14 cellular contexts compared by ENCODE assay signal in the genomic region with DNA sequence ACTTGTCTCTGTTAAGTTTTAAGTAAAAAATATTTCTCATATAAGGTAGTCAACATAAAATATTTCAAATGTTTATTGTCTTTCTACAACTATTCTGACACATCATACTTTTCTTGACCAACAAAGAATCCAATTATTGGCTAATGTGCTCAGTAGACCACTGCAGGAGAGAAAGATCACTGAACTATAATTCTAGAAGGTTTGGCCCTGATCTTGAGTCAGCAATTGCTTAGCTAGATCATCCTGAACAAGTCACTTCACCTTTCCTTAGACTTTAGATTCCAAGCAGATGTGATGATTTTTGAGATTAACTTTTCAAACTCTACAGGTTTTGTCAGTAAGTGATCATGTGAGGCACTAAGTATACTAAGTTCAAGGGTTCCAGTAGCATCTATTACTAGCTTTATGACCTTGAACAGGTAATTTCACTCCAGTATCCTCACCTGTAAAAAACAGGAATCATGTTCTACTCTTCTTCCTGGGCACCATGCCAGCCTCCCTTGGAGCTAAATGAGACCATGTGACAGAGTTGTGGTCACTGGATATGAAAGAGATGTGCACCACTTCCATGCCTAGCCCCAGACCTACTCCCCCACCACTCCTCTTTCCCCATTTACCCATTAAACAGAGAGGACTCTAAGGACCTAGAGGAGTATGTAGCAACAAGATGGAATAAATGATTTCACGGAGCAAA. TPM values are rescaled to one million over a fixed set of nuclear protein-coding genes. Genes with fewer than 3 reads are reported as not detected.
DNase-seq lines count a peak whose midpoint lies in the region; ATAC-seq and TF ChIP-seq lines count a peak whose summit lies in the region.
"Had no signal": no experiment of that assay in that cellular context is flagged by ENCODE, and none has a peak within 500 bp of the region (broad histone marks: within the 10 kb centered on the region; RNA-seq: fewer than 3 reads in every experiment).

No MANE protein-coding gene starts in this region.

- H3K36me3 Mint-ChIP-seq in CD4-positive, alpha-beta memory T cell, result peaks cover 2 to 3% of the 10 kb centered on the region in 2 donors
- no peaks in the 10 kb centered on the region for H3K36me3 Mint-ChIP-seq in activated T-cell treated with anti-CD3 and anti-CD28 coated beads, Interleukin-2, amount 50 U/mL, for 24 hours (ENCODE audit: low read depth)

- no peak overlapping the region for H3K4me3 Mint-ChIP-seq in CD4-positive, alpha-beta memory T cell
- no peak overlapping the region for H3K4me3 Mint-ChIP-seq in activated T-cell treated with anti-CD3 and anti-CD28 coated beads, Interleukin-2, amount 50 U/mL, for 24 hours
- H3K4me3 Mint-ChIP-seq: activated CD4-positive, alpha-beta T cell treated with anti-CD3 and anti-CD28 coated beads for 36 hours had no signal

- TF ChIP-seq CTCF in Panc1 (IDR thresholded peaks at IDR 0.05), result no peak
- TF ChIP-seq CTCF in hepatocyte (IDR thresholded peaks at IDR 0.05; ENCODE audit: poor library complexity), result no peak

- peak; percentile 88 for DNase-seq in DMS79 treated with DMSO at 0.1 percent for 48 hours (lab: John Stamatoyannopoulos, UW)
- peak; percentile 62 for DNase-seq in NCI-H128 (lab: John Stamatoyannopoulos, UW; ENCODE audit: unreplicated experiment)
- DNase-seq in Panc1 (ENCODE audit: low read depth, low spot score), result no peak
- DNase-seq in hepatocyte (ENCODE audit: low spot score), result peak; percentile 6
- no peak for DNase-seq in CD4-positive, alpha-beta memory T cell
- no peak for DNase-seq in activated T-cell treated with anti-CD3 and anti-CD28 coated beads, Interleukin-2, amount 50 U/mL, for 24 hours
- DNase-seq: activated CD4-positive, alpha-beta T cell treated with anti-CD3 and anti-CD28 coated beads for 36 hours; activated effector memory CD4-positive, alpha-beta T cell treated with anti-CD3 and anti-CD28 coated beads, Interleukin-2, amount 50 U/mL, for 16 hours; MM.1S; SIG-M5 had no signal

- no peaks in the 10 kb centered on the region for H3K79me2 ChIP-seq in hepatocyte

- H3K27me3 ChIP-seq in Panc1 (ENCODE audit: control insufficient read depth, insufficient read depth, low read length) (no peaks in the 10 kb centered on the region), hepatocyte (no peaks in the 10 kb centered on the region)
- H3K27me3 ChIP-seq in CD4-positive, alpha-beta memory T cell (ENCODE audit: insufficient read depth, low read length), result no peaks in the 10 kb centered on the region
- H3K27me3 ChIP-seq: foreskin keratinocyte had no signal

- no peaks in the 10 kb centered on the region for H3K27me3 Mint-ChIP-seq in CD4-positive, alpha-beta memory T cell
- no peaks in the 10 kb centered on the region for H3K27me3 Mint-ChIP-seq in activated T-cell treated with anti-CD3 and anti-CD28 coated beads, Interleukin-2, amount 50 U/mL, for 24 hours
- H3K27me3 Mint-ChIP-seq: activated CD4-positive, alpha-beta T cell treated with anti-CD3 and anti-CD28 coated beads for 36 hours had no signal

- no peaks in the 10 kb centered on the region for H3K4me1 ChIP-seq in Panc1 (ENCODE audit: control insufficient read depth, insufficient read depth, low read length)
- H3K4me1 ChIP-seq in hepatocyte (ENCODE audit: insufficient read depth), result no peaks in the 10 kb centered on the region
- H3K4me1 ChIP-seq in CD4-positive, alpha-beta memory T cell (ENCODE audit: insufficient read depth, low read length), result no peaks in the 10 kb centered on the region
- H3K4me1 ChIP-seq: foreskin keratinocyte had no signal

- H3K27ac ChIP-seq in Panc1 (ENCODE audit: low read length), result no peak overlapping the region
- H3K27ac ChIP-seq in hepatocyte, result no peak overlapping the region
- H3K27ac ChIP-seq in CD4-positive, alpha-beta memory T cell (ENCODE audit: low read depth, low read length), result no peak overlapping the region
- H3K27ac ChIP-seq: foreskin keratinocyte had no signal

- H3K4me1 Mint-ChIP-seq in CD4-positive, alpha-beta memory T cell, result peaks cover 0 to 7% (median 5%) of the 10 kb centered on the region in 4 donors
- H3K4me1 Mint-ChIP-seq in activated T-cell treated with anti-CD3 and anti-CD28 coated beads, Interleukin-2, amount 50 U/mL, for 24 hours (ENCODE audit: low read depth), result peaks cover 11% of the 10 kb centered on the region

- CTCF ChIA-PET in Panc1 (lab: Charles Lee), result interaction anchor here (0.6 kb wide), 1 partner anchor 188 kb away, joined by 3 read pairs; no protein-coding TSS in a partner anchor
- CTCF ChIA-PET in CD4-positive, alpha-beta memory T cell (lab: Charles Lee; ENCODE audit: partially characterized antibody), result interaction anchor here (0.5 to 1.6 kb wide), 4 partner anchors 8 to 73 kb away, joined by 3 to 5 read pairs (median 5); no protein-coding TSS in a partner anchor

- 0 out of 2 replicates have a peak, but pooled peaks have one; percentile 48 for ATAC-seq in Panc1
- ATAC-seq in GM18909 (IDR thresholded peaks at IDR 0.05; ENCODE audit: poor library complexity, unreplicated experiment), result no peak
- ATAC-seq in HG02678 (IDR thresholded peaks at IDR 0.05; ENCODE audit: unreplicated experiment), result no peak
- ATAC-seq: activated CD4-positive, alpha-beta T cell treated with anti-CD3 and anti-CD28 coated beads for 36 hours; foreskin keratinocyte; left lobe of liver had no signal

- in situ Hi-C loops in Panc1 (cut with HindIII; ENCODE audit: low pct_unique_long_range_greater_than_20kb, low sequenced_read_pairs), result no loop called here

- H4K20me1 ChIP-seq in hepatocyte (ENCODE audit: insufficient read depth, poor library complexity, severe bottlenecking), result no peaks in the 10 kb centered on the region

- H3K9me2 ChIP-seq in hepatocyte (replicated peaks; ENCODE audit: insufficient read depth), result no peaks in the 10 kb centered on the region

- intact Hi-C loops in Panc1 (cut with micrococcal nuclease; ENCODE audit: unreplicated experiment), result no loop called here
- intact Hi-C loops in CD4-positive, alpha-beta memory T cell (cut with micrococcal nuclease), result no loop called here

- 93% methylated on average over 1 of the region's 1 CpG for WGBS in hepatocyte (ENCODE audit: low lambda C conversion rate, missing lambda C conversion rate)

- H3K4me3 ChIP-seq in Panc1 (ENCODE audit: low read depth in 2 of 2, low read length in 2 of 2), result no peak overlapping the region
- no peak overlapping the region for H3K4me3 ChIP-seq in hepatocyte
- H3K4me3 ChIP-seq in CD4-positive, alpha-beta memory T cell (ENCODE audit: low read length in 2 of 2), result no peak overlapping the region

- no peaks in the 10 kb centered on the region for H3K36me3 ChIP-seq in Panc1 (ENCODE audit: control insufficient read depth, insufficient read depth, low read length)
- no peaks in the 10 kb centered on the region for H3K36me3 ChIP-seq in hepatocyte (replicated peaks; ENCODE audit: insufficient read depth, low read depth)
- H3K36me3 ChIP-seq in CD4-positive, alpha-beta memory T cell (ENCODE audit: insufficient read depth, low read length), result no peaks in the 10 kb centered on the region

- H3K9me3 Mint-ChIP-seq in CD4-positive, alpha-beta memory T cell, result no peaks in the 10 kb centered on the region
- no peaks in the 10 kb centered on the region for H3K9me3 Mint-ChIP-seq in activated T-cell treated with anti-CD3 and anti-CD28 coated beads, Interleukin-2, amount 50 U/mL, for 24 hours

- no peak overlapping the region for H2AFZ ChIP-seq in hepatocyte

- H3K4me2 ChIP-seq in hepatocyte, result no peak overlapping the region

- no TSS peak for BruUV-seq in Panc1 (replicated peaks; lab: Mats Ljungman, UMichigan)

- H3K27ac Mint-ChIP-seq in CD4-positive, alpha-beta memory T cell, result peak overlapping the region in 1 of 7 donors; percentile 24
- no peak overlapping the region for H3K27ac Mint-ChIP-seq in activated T-cell treated with anti-CD3 and anti-CD28 coated beads, Interleukin-2, amount 50 U/mL, for 24 hours
- H3K27ac Mint-ChIP-seq: activated CD4-positive, alpha-beta T cell treated with anti-CD3 and anti-CD28 coated beads for 36 hours had no signal

- H3K9me3 ChIP-seq in Panc1 (ENCODE audit: control insufficient read depth, insufficient read depth, low read depth, low read length) (no peaks in the 10 kb centered on the region), hepatocyte (ENCODE audit: low read depth) (no peaks in the 10 kb centered on the region)
- no peaks in the 10 kb centered on the region for H3K9me3 ChIP-seq in CD4-positive, alpha-beta memory T cell (ENCODE audit: control insufficient read depth in 1 of 2, low read length in 2 of 2)

- POLR2A ChIA-PET in Panc1 (lab: Charles Lee), result no interaction called here
- POLR2A ChIA-PET in CD4-positive, alpha-beta memory T cell (lab: Charles Lee; ENCODE audit: partially characterized antibody), result interaction anchor here (0.9 kb wide), 1 partner anchor 16 kb away, joined by 3 read pairs; no protein-coding TSS in a partner anchor

RNA-seq across cellular contexts. Expression of a gene that starts 17.3 kb away (rescaled TPM):
- total RNA-seq in Panc1 (2021; ENCODE audit: unreplicated experiment) (33.1 TPM), hepatocyte (10.0 and 12.6 TPM in 2 replicates)
- 9.4 TPM for polyA plus RNA-seq in Panc1 (2012; ENCODE audit: insufficient read length)
- 6.7 and 7.7 TPM in 2 replicates for polyA plus RNA-seq in hepatocyte
- 10 to 100 TPM; 10.4 to 11.2 TPM for total RNA-seq in CD4-positive, alpha-beta memory T cell
- polyA plus RNA-seq in CD4-positive, alpha-beta memory T cell, result 1 to 10 TPM; 4.8 to 5.9 TPM

Comparison
In these comparisons a context has a peak if more than half of its experiments do, and no peak if none do; other contexts are left out.
1. DNase-seq: peak in DMS79 treated with DMSO at 0.1 percent for 48 hours (single experiment), NCI-H128 (single experiment) and hepatocyte (single experiment); none in Panc1 (single experiment), CD4-positive, alpha-beta memory T cell (0 of 5) and activated T-cell treated with anti-CD3 and anti-CD28 coated beads, Interleukin-2, amount 50 U/mL, for 24 hours (single experiment).